Comparison of ENCODE assay signal across 8 cellular contexts in the genomic region with DNA sequence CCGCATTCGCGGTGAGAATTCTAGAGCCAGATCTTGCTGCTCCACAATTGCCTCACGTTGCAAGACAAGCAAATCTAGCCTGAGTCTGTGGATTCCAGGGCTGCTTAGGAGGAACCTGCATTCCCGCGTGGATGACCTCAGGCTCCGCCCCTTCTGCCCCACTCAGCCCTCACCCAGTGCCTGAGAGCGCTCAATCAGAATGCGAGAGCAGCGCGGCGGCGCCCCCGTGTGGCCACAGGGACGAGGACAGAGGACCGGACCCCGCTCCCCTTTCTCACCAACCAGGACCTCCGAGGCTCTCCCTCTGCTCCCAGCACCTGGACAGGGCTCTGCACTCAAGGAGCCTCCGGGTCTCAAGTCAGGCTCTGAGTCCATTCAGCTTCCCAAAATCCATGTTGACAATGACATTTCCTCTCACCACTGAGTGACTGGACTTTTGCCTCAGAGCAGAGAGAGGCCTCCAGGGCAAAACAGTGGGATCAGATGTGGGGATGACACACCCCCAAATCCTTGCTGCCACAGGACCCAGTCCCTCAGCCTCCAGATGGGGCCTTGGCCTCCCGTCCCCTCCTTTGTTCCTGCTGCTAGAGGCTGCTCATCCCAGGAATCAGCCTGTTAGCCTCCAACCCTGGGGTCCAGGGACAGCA. TPM values are rescaled to one million over a fixed set of nuclear protein-coding genes. Genes with fewer than 3 reads are reported as not detected.
DNase-seq lines count a peak whose midpoint lies in the region; ATAC-seq and TF ChIP-seq lines count a peak whose summit lies in the region.

No MANE protein-coding gene starts in this region.

- H2AFZ ChIP-seq in DND-41 (ENCODE audit: low read depth, low read length) = no peak overlapping the region

- no peaks in the 10 kb centered on the region for H3K79me2 ChIP-seq in DND-41 (ENCODE audit: insufficient read depth, low read length)

- WGBS in right lobe of liver (ENCODE audit: insufficient coverage, low coverage, low lambda C conversion rate, missing lambda C conversion rate) = 2% methylated on average over 10 of the region's 20 CpGs

- intact Hi-C loops in right lobe of liver (cut with DNase I) = loop anchor here (5.0 to 10.0 kb wide), 2 partner anchors 172 to 180 kb away; no protein-coding TSS in a partner anchor

- no peaks in the 10 kb centered on the region for H3K36me3 ChIP-seq in DND-41 (ENCODE audit: insufficient read depth, low read length)
- no peaks in the 10 kb centered on the region for H3K36me3 ChIP-seq in right lobe of liver

- H3K4me1 ChIP-seq in DND-41 (ENCODE audit: insufficient read depth, low read length) (peaks cover 3% of the 10 kb centered on the region; the same call in 1 of the 2 replicates), right lobe of liver (no peaks in the 10 kb centered on the region)

- peak; percentile 85 for DNase-seq in DND-41
- peak; percentile 63 for DNase-seq in NCI-H526 treated with DMSO at 0.1 percent for 48 hours (lab: John Stamatoyannopoulos, UW)
- peak; percentile 79 to 82 for DNase-seq in activated CD4-positive, alpha-beta T cell treated with anti-CD3 and anti-CD28 coated beads, Interleukin-2, amount 50 U/mL, for 24 hours (ENCODE audit: low read depth in 1 of 2, low spot score in 1 of 2)
- peak; percentile 43 for DNase-seq in dedifferentiated amniotic fluid mesenchymal stem cell (ENCODE audit: extremely low spot score)
- peak; percentile 82 to 86 (median 86) for DNase-seq in right lobe of liver
- DNase-seq in stimulated activated CD4-positive, alpha-beta T cell treated with anti-CD3 and anti-CD28 coated beads, TNF-alpha, amount 100 ng/mL, for 4 hours (ENCODE audit: low read depth in 3 of 3) = peak; percentile 76 to 81 (median 79)

- H3K27me3 ChIP-seq in DND-41 (ENCODE audit: insufficient read depth, low read length, poor library complexity) (peaks cover 50% of the 10 kb centered on the region), right lobe of liver (no peaks in the 10 kb centered on the region)

- H3K4me3 ChIP-seq in DND-41 (ENCODE audit: low read depth in 1 of 2, low read length in 2 of 2) = no peak overlapping the region
- no peak overlapping the region for H3K4me3 ChIP-seq in right lobe of liver

- H3K9me3 ChIP-seq in DND-41 (ENCODE audit: insufficient read depth, low read length, severe bottlenecking) (no peaks in the 10 kb centered on the region), right lobe of liver (no peaks in the 10 kb centered on the region)

- H3K9ac ChIP-seq in DND-41 (ENCODE audit: low read depth, low read length) = no peak overlapping the region

- ATAC-seq in DND-41 (ENCODE audit: insufficient read depth, low read depth) (peak; percentile 100), HG02763 (IDR thresholded peaks at IDR 0.05; ENCODE audit: unreplicated experiment) (peak; percentile 70), right lobe of liver (peak; percentile 98 to 99 (median 99)), HG03135 (IDR thresholded peaks at IDR 0.05; ENCODE audit: unreplicated experiment) (no peak)

- TF ChIP-seq CTCF in DND-41 (IDR thresholded peaks at IDR 0.05; ENCODE audit: borderline replicate concordance, extremely low read depth, low read length, poor library complexity, severe bottlenecking) (peak; percentile 93), right lobe of liver (IDR thresholded peaks at IDR 0.05) (peak; percentile 74 to 92 (median 90))

- H3K4me2 ChIP-seq in DND-41 (ENCODE audit: insufficient read depth, low read length) = peak overlapping the region; percentile 6; the same call in 1 of the 2 replicates

- no peak for TF ChIP-seq POLR2A in right lobe of liver (IDR thresholded peaks at IDR 0.05)

- no peaks in the 10 kb centered on the region for H4K20me1 ChIP-seq in DND-41 (ENCODE audit: insufficient read depth, low read length)

- no peak overlapping the region for H3K27ac ChIP-seq in DND-41 (ENCODE audit: low read length)
- no peak overlapping the region for H3K27ac ChIP-seq in right lobe of liver

RNA-seq across cellular contexts. Expression of a gene that starts 52.0 kb away (rescaled TPM):
- 10 to 100 TPM; 13.8 to 49.5 (median 16.3) TPM for total RNA-seq in right lobe of liver
